In the genomic region with DNA sequence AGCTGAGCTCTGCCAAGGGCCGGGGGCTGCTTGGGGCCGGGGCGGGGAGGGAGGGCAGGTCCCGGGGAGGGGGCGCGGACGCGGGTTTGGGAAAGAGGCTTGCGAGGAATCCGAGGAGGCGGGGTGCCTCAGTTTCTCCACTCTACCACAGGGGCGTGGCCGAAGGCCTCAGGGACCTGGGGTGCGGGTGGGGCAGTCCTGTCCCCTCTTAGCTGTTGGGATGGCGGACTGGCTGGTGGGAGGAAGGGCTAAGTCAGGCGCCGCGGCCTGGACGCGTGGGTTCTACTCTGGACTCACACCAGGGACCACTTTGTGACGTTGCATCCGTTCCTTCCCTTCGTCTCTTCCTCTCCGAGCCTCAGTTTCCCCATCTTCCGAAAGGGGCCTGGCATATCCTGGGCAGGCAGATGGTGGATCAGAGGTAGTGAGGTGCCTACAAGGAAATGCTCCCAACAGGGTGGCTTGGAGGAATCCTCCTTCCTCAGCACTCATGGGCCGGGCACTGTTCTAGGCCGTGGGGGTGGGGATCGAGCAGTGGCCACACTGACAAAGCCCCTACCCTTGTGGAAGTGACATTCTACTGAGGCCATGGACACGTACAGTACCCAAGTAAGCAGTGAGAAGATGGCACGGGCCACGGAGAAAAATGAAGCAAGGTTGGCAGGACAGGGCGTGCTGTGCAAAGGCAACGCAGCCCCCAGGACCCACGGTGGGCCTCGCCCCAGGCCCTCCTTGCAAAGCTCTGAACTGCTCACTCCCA, we compare ENCODE assay signal across 13 cellular contexts. TPM values are rescaled to one million over a fixed set of nuclear protein-coding genes. Genes with fewer than 3 reads are reported as not detected.
DNase-seq lines count a peak whose midpoint lies in the region; ATAC-seq, FAIRE-seq and TF ChIP-seq lines count a peak whose summit lies in the region.
"Had no signal": no experiment of that assay in that cellular context is flagged by ENCODE, and none has a peak within 500 bp of the region (broad histone marks: within the 10 kb centered on the region; RNA-seq: fewer than 3 reads in every experiment).

No MANE protein-coding gene starts in this region.

- no peaks in the 10 kb centered on the region for H3K36me3 Mint-ChIP-seq in nephron (ENCODE audit: low read depth)

- FAIRE-seq in urothelium cell line (lab: Jason Lieb, UNC) = peak; percentile 98
- FAIRE-seq: endothelial cell of umbilical vein, GM12878 had no signal

- WGBS in heart right ventricle, 2 donors = 61 to 67% methylated on average over 32 to 35 of the region's 35 CpGs
- WGBS in ectodermal cell, 2 experiments = 49 to 52% methylated on average over 35 of the region's 35 CpGs

- no peak for TF ChIP-seq CTCF in heart right ventricle (IDR thresholded peaks at IDR 0.05)
- no peak for TF ChIP-seq CTCF in nephron (IDR thresholded peaks at IDR 0.05; ENCODE audit: unreplicated experiment in 3 of 3)

- peaks cover 2% of the 10 kb centered on the region for H3K9me3 Mint-ChIP-seq in nephron

- H3K4me3 Mint-ChIP-seq in nephron = peak overlapping the region; percentile 82 to 87 (median 83)

- peaks cover 0 to 16% (median 10%) of the 10 kb centered on the region in 9 donors for H3K4me1 ChIP-seq in heart right ventricle
- peaks cover 17% of the 10 kb centered on the region for H3K4me1 ChIP-seq in ectodermal cell (ENCODE audit: control insufficient read depth, insufficient read depth, low read length)

- H3K27ac ChIP-seq in heart right ventricle (no peak overlapping the region), ectodermal cell (ENCODE audit: insufficient read depth, low read depth, low read length, poor library complexity, severe bottlenecking) (no peak overlapping the region)

- H3K4me1 Mint-ChIP-seq in nephron = peaks cover 10% of the 10 kb centered on the region

- H3K36me3 ChIP-seq in heart right ventricle (no peaks in the 10 kb centered on the region), ectodermal cell (ENCODE audit: control insufficient read depth, insufficient read depth, low read length) (no peaks in the 10 kb centered on the region)

- no peak for DNase-seq in heart right ventricle
- DNase-seq in left ventricle myocardium superior = no peak
- DNase-seq in urothelium cell line (ENCODE audit: low spot score) = no peak
- DNase-seq in NCI-H2196 (lab: John Stamatoyannopoulos, UW; ENCODE audit: unreplicated experiment) = no peak
- no peak for DNase-seq in activated CD4-positive, alpha-beta T cell treated with anti-CD3 and anti-CD28 coated beads for 48 hours
- DNase-seq: activated naive CD4-positive, alpha-beta T cell had no signal

- H3K9me3 ChIP-seq in heart right ventricle (no peaks in the 10 kb centered on the region), ectodermal cell (ENCODE audit: control insufficient read depth, low read length) (no peaks in the 10 kb centered on the region)

- ATAC-seq in heart right ventricle = no peak
- no peak for ATAC-seq in left ventricle myocardium superior
- no peak for ATAC-seq in HG03460 (IDR thresholded peaks at IDR 0.05; ENCODE audit: unreplicated experiment)
- ATAC-seq: GM12878 had no signal

- peak overlapping the region; percentile 7 to 52 (median 42) for H3K4me3 ChIP-seq in heart right ventricle
- peak overlapping the region; percentile 39 for H3K4me3 ChIP-seq in ectodermal cell (ENCODE audit: insufficient read depth, low read depth, low read length)
- H3K4me3 ChIP-seq: GM12878 had no signal

- intact Hi-C loops in heart right ventricle (cut with DNase I) = no loop called here
- intact Hi-C loops in left ventricle myocardium superior (cut with micrococcal nuclease) = no loop called here

- H3K27me3 Mint-ChIP-seq in nephron (ENCODE audit: low read depth) = peaks cover 14% of the 10 kb centered on the region

- H3K27ac Mint-ChIP-seq in nephron = peak overlapping the region; percentile 9 to 86 (median 81)

- peaks cover 0 to 43% (median 42%) of the 10 kb centered on the region in 7 donors for H3K27me3 ChIP-seq in heart right ventricle
- H3K27me3 ChIP-seq in ectodermal cell (ENCODE audit: control insufficient read depth, insufficient read depth, low read length, poor library complexity, severe bottlenecking) = peaks cover 32% of the 10 kb centered on the region

RNA-seq across cellular contexts. Expression of a gene that starts 13.2 kb away (rescaled TPM):
- not detected for total RNA-seq in heart right ventricle
- not detected for polyA plus RNA-seq in heart right ventricle
- total RNA-seq in left ventricle myocardium superior = not detected
- polyA plus RNA-seq in ectodermal cell (2013, experiment 1 of 4) = not detected
- not detected for polyA plus RNA-seq in ectodermal cell (2013, experiment 2 of 4)
- not detected for polyA plus RNA-seq in ectodermal cell (2013, experiment 3 of 4)
- not detected for polyA plus RNA-seq in ectodermal cell (2013, experiment 4 of 4)
- total RNA-seq: endothelial cell of umbilical vein, GM12878, kidney epithelial cell, skeletal muscle tissue had no signal
- polyA plus RNA-seq: endothelial cell of umbilical vein, GM12878 had no signal
